In the genomic region with DNA sequence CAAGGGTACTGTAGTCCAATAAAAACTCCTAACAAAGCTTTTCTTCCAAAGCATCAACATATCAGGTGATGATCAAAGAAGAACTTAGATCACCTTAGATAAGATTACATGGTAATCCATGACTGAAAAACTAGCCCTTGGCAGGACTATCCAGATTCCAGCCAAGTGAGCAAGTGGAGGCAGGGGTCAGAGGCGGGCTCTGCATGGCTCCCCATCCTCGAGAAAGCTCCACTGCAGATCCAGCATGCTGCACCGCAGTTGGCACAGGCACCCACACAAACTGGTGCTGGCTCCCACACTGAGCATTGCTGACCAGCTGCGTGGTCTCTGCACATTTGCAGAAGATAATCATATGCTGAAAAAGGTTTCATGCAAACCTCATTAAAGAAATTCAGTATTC, we compare ENCODE assay signal across 1 cellular context.
TF ChIP-seq lines count a peak whose summit lies in the region.

No MANE protein-coding gene starts in this region.

TF ChIP-seq in HepG2, 621 proteins besides CTCF, POLR2A, EP300 and RAD21:
- no peak for TF ChIP-seq ZNF3 (CRISPR knock-in tag; IDR thresholded peaks at IDR 0.05)
- TF ChIP-seq ZNF367 (CRISPR knock-in tag; IDR thresholded peaks at IDR 0.05; ENCODE audit: borderline replicate concordance): no peak
- TF ChIP-seq, protein P1, sequence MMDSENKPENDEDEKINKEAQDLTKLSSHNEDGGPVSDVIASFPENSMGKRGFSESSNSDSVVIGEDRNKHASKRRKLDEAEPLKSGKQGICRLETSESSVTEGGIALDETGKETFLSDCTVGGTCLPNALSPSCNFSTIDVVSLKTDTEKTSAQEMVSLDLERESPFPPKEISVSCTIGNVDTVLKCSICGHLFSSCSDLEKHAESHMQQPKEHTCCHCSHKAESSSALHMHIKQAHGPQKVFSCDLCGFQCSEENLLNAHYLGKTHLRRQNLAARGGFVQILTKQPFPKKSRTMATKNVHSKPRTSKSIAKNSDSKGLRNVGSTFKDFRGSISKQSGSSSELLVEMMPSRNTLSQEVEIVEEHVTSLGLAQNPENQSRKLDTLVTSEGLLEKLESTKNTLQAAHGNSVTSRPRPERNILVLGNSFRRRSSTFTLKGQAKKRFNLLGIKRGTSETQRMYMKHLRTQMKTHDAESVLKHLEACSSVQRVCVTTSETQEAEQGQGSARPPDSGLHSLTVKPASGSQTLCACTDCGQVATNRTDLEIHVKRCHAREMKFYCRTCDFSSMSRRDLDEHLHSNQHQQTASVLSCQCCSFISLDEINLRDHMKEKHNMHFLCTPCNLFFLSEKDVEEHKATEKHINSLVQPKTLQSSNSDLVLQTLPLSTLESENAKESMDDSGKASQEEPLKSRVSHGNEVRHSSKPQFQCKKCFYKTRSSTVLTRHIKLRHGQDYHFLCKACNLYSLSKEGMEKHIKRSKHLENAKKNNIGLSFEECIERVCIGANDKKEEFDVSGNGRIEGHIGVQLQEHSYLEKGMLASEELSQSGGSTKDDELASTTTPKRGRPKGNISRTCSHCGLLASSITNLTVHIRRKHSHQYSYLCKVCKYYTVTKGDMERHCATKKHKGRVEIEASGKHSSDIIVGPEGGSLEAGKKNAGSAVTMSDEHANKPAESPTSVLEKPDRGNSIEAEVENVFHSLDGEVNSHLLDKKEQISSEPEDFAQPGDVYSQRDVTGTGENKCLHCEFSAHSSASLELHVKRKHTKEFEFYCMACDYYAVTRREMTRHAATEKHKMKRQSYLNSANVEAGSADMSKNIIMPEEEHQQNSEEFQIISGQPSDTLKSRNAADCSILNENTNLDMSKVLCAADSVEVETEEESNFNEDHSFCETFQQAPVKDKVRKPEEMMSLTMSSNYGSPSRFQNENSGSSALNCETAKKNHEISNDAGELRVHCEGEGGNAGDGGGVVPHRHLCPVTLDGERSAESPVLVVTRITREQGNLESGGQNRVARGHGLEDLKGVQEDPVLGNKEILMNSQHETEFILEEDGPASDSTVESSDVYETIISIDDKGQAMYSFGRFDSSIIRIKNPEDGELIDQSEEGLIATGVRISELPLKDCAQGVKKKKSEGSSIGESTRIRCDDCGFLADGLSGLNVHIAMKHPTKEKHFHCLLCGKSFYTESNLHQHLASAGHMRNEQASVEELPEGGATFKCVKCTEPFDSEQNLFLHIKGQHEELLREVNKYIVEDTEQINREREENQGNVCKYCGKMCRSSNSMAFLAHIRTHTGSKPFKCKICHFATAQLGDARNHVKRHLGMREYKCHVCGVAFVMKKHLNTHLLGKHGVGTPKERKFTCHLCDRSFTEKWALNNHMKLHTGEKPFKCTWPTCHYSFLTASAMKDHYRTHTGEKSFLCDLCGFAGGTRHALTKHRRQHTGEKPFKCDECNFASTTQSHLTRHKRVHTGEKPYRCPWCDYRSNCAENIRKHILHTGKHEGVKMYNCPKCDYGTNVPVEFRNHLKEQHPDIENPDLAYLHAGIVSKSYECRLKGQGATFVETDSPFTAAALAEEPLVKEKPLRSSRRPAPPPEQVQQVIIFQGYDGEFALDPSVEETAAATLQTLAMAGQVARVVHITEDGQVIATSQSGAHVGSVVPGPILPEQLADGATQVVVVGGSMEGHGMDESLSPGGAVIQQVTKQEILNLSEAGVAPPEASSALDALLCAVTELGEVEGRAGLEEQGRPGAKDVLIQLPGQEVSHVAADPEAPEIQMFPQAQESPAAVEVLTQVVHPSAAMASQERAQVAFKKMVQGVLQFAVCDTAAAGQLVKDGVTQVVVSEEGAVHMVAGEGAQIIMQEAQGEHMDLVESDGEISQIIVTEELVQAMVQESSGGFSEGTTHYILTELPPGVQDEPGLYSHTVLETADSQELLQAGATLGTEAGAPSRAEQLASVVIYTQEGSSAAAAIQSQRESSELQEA (CRISPR knock-in tag; IDR thresholded peaks at IDR 0.05; ENCODE audit: not compliant biosample characterization): no peak
- TF ChIP-seq FOXP1 (IDR thresholded peaks at IDR 0.05): no peak
- TF ChIP-seq FOXP1 (CRISPR knock-in tag; IDR thresholded peaks at IDR 0.05): no peak
- no peak for TF ChIP-seq AGO1 (IDR thresholded peaks at IDR 0.05; ENCODE audit: low read depth, low read length, poor library complexity, severe bottlenecking)
- TF ChIP-seq, protein P2, sequence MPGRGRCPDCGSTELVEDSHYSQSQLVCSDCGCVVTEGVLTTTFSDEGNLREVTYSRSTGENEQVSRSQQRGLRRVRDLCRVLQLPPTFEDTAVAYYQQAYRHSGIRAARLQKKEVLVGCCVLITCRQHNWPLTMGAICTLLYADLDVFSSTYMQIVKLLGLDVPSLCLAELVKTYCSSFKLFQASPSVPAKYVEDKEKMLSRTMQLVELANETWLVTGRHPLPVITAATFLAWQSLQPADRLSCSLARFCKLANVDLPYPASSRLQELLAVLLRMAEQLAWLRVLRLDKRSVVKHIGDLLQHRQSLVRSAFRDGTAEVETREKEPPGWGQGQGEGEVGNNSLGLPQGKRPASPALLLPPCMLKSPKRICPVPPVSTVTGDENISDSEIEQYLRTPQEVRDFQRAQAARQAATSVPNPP (CRISPR knock-in tag; IDR thresholded peaks at IDR 0.05): no peak
- TF ChIP-seq KLF13 (CRISPR knock-in tag; IDR thresholded peaks at IDR 0.05): no peak
- no peak for TF ChIP-seq TRIM24 (CRISPR knock-in tag; IDR thresholded peaks at IDR 0.05)
- TF ChIP-seq ZNF781 (CRISPR knock-in tag; IDR thresholded peaks at IDR 0.05; ENCODE audit: borderline replicate concordance, not compliant biosample characterization): no peak
